Comparison of ENCODE assay signal across 18 cellular contexts in genomic region chr1:104189207-104189606, GRCh38.
DNase-seq lines count a peak whose midpoint lies in the region; ATAC-seq, FAIRE-seq and TF ChIP-seq lines count a peak whose summit lies in the region.
"Had no signal": no experiment of that assay in that cellular context is flagged by ENCODE, and none has a peak within 500 bp of the region (broad histone marks: within the 10 kb centered on the region; RNA-seq: fewer than 3 reads in every experiment).

No MANE protein-coding gene starts in this region.

- peak; percentile 62 for FAIRE-seq in astrocyte (lab: Jason Lieb, UNC)
- FAIRE-seq: G401.6, GM12891, GM19239, H54 had no signal

- H3F3A ChIP-seq in neural progenitor cell (ENCODE audit: low read depth) = no peaks in the 10 kb centered on the region

- H2AFZ ChIP-seq in OCI-LY3 (ENCODE audit: low read depth, low read length) (0 out of 2 replicates have a peak overlapping the region, but pooled peaks have one; percentile 51), astrocyte (ENCODE audit: low read depth, low read length) (no peak overlapping the region), neural progenitor cell (replicated peaks) (peak overlapping the region; percentile 17)
- H2AFZ ChIP-seq: GM23248 had no signal

- intact Hi-C loops in uterus (cut with DNase I; ENCODE audit: low total_unique reads) = no loop called here

- ATAC-seq in foreskin keratinocyte = no peak

- H3K27me3 Mint-ChIP-seq in astrocyte (ENCODE audit: low read depth, unreplicated experiment) (no peaks in the 10 kb centered on the region), neural progenitor cell (ENCODE audit: insufficient read depth, low read depth) (no peaks in the 10 kb centered on the region)
- H3K27me3 Mint-ChIP-seq: CD4-positive, alpha-beta T cell had no signal

- H3K36me3 ChIP-seq in OCI-LY3 (replicated peaks; ENCODE audit: low read depth, low read length) (peaks cover 6% of the 10 kb centered on the region), astrocyte (ENCODE audit: insufficient read depth, low read length) (no peaks in the 10 kb centered on the region), neural progenitor cell (no peaks in the 10 kb centered on the region), uterus (no peaks in the 10 kb centered on the region)

- H3K36me3 Mint-ChIP-seq in astrocyte (ENCODE audit: low read depth, unreplicated experiment) (no peaks in the 10 kb centered on the region), neural progenitor cell (no peaks in the 10 kb centered on the region)

- H3K4me1 ChIP-seq in OCI-LY3 (ENCODE audit: low read length) (no peaks in the 10 kb centered on the region), astrocyte (ENCODE audit: insufficient read depth, low read length) (no peaks in the 10 kb centered on the region), neural progenitor cell (no peaks in the 10 kb centered on the region), foreskin keratinocyte (no peaks in the 10 kb centered on the region), uterus (no peaks in the 10 kb centered on the region)
- H3K4me1 ChIP-seq: Caco-2 had no signal

- H3K79me2 ChIP-seq in OCI-LY3 (ENCODE audit: low read length) (no peaks in the 10 kb centered on the region), astrocyte (ENCODE audit: insufficient read depth, low read length) (no peaks in the 10 kb centered on the region), neural progenitor cell (ENCODE audit: low read depth) (no peaks in the 10 kb centered on the region)

- H3K9ac ChIP-seq in OCI-LY3 (ENCODE audit: low read length) (no peak overlapping the region), astrocyte (ENCODE audit: low read length) (no peak overlapping the region), neural progenitor cell (no peak overlapping the region)
- H3K9ac ChIP-seq: GM23248 had no signal

- no peak overlapping the region for H3K27ac Mint-ChIP-seq in astrocyte (ENCODE audit: unreplicated experiment)
- no peak overlapping the region for H3K27ac Mint-ChIP-seq in neural progenitor cell
- H3K27ac Mint-ChIP-seq: CD4-positive, alpha-beta T cell had no signal

- H3K27me3 ChIP-seq in OCI-LY3 (ENCODE audit: low read depth, low read length) (no peaks in the 10 kb centered on the region), astrocyte (ENCODE audit: insufficient read depth, low read length) (no peaks in the 10 kb centered on the region), neural progenitor cell (no peaks in the 10 kb centered on the region), foreskin keratinocyte (no peaks in the 10 kb centered on the region), uterus (no peaks in the 10 kb centered on the region)

- H3K9me3 ChIP-seq in OCI-LY3 (ENCODE audit: insufficient read depth, low read length) (no peaks in the 10 kb centered on the region), astrocyte (ENCODE audit: insufficient read depth, low read depth, low read length) (no peaks in the 10 kb centered on the region), neural progenitor cell (ENCODE audit: low read depth) (no peaks in the 10 kb centered on the region), uterus (no peaks in the 10 kb centered on the region)
- H3K9me3 ChIP-seq: Caco-2 had no signal

- TF ChIP-seq RAD21 in Ishikawa (IDR thresholded peaks at IDR 0.05; ENCODE audit: low read depth) = no peak

- H3K9me3 Mint-ChIP-seq in astrocyte (ENCODE audit: unreplicated experiment) (no peaks in the 10 kb centered on the region), neural progenitor cell (no peaks in the 10 kb centered on the region)

- TF ChIP-seq EP300 in Ishikawa (IDR thresholded peaks at IDR 0.05; ENCODE audit: borderline replicate concordance) = no peak

- H3K4me1 Mint-ChIP-seq in astrocyte (ENCODE audit: low read depth, unreplicated experiment) (no peaks in the 10 kb centered on the region), neural progenitor cell (no peaks in the 10 kb centered on the region)

- H3K4me3 ChIP-seq in OCI-LY3 (ENCODE audit: low read length) = no peak overlapping the region
- H3K4me3 ChIP-seq in astrocyte (ENCODE audit: insufficient read depth, low read depth, low read length) = no peak overlapping the region
- no peak overlapping the region for H3K4me3 ChIP-seq in neural progenitor cell
- H3K4me3 ChIP-seq in uterus = no peak overlapping the region
- H3K4me3 ChIP-seq: GM23248 had no signal

- TF ChIP-seq POLR2A in uterus (IDR thresholded peaks at IDR 0.05) = no peak

- no peak for DNase-seq in astrocyte (ENCODE audit: low read depth)
- no peak for DNase-seq in neural progenitor cell (ENCODE audit: low spot score)
- DNase-seq in foreskin keratinocyte = no peak
- no peak for DNase-seq in retina
- no peak for DNase-seq in uterus
- DNase-seq: ACHN; Caco-2; CD4-positive, alpha-beta T cell; GM23248; HCEC 1CT had no signal

- H3K27ac ChIP-seq in OCI-LY3 (ENCODE audit: low read length) (no peak overlapping the region), astrocyte (ENCODE audit: low read depth, low read length) (no peak overlapping the region), neural progenitor cell (no peak overlapping the region), foreskin keratinocyte (no peak overlapping the region), uterus (no peak overlapping the region)
- H3K27ac ChIP-seq: C4-2B, GM23248, HL-60 had no signal

- no peak overlapping the region for H3K4me3 Mint-ChIP-seq in astrocyte (ENCODE audit: unreplicated experiment)
- no peak overlapping the region for H3K4me3 Mint-ChIP-seq in neural progenitor cell
- H3K4me3 Mint-ChIP-seq: CD4-positive, alpha-beta T cell had no signal

- H3K4me2 ChIP-seq in OCI-LY3 (ENCODE audit: low read length) = no peak overlapping the region
- no peak overlapping the region for H3K4me2 ChIP-seq in astrocyte (ENCODE audit: low read length)
- no peak overlapping the region for H3K4me2 ChIP-seq in neural progenitor cell

- TF ChIP-seq CTCF in OCI-LY3 (IDR thresholded peaks at IDR 0.05; ENCODE audit: low read depth, low read length) (no peak), astrocyte (IDR thresholded peaks at IDR 0.05; ENCODE audit: insufficient read depth, low read depth, low read length) (no peak), neural progenitor cell (IDR thresholded peaks at IDR 0.05) (no peak), foreskin keratinocyte (conservative IDR thresholded peaks at IDR 0.05) (no peak), uterus (IDR thresholded peaks at IDR 0.05) (no peak)

- no peaks in the 10 kb centered on the region for H4K20me1 ChIP-seq in OCI-LY3 (ENCODE audit: insufficient read depth, low read length)
- H4K20me1 ChIP-seq in astrocyte (ENCODE audit: insufficient read depth, low read length) = no peaks in the 10 kb centered on the region
- H4K20me1 ChIP-seq in neural progenitor cell (ENCODE audit: low read depth) = no peaks in the 10 kb centered on the region

TF ChIP-seq in Ishikawa, 13 proteins besides CTCF, POLR2A, EP300 and RAD21:
- TF ChIP-seq CEBPB (IDR thresholded peaks at IDR 0.05) (no peak), TEAD4 (IDR thresholded peaks at IDR 0.05) (no peak), USF1 (IDR thresholded peaks at IDR 0.05) (0 out of 2 replicates have a peak, but pooled peaks have one; percentile 18), FOXM1 (IDR thresholded peaks at IDR 0.05; ENCODE audit: borderline replicate concordance, low read depth) (no peak)
